In genomic region chr5:124741711-124742496, GRCh38 we compare ENCODE assay signal across 9 cellular contexts. TPM values are rescaled to one million over a fixed set of nuclear protein-coding genes. Genes with fewer than 3 reads are reported as not detected.
DNase-seq lines count a peak whose midpoint lies in the region; ATAC-seq and TF ChIP-seq lines count a peak whose summit lies in the region.
"Had no signal": no experiment of that assay in that cellular context is flagged by ENCODE, and none has a peak within 500 bp of the region (broad histone marks: within the 10 kb centered on the region; RNA-seq: fewer than 3 reads in every experiment).

No MANE protein-coding gene starts in this region.

- no peak overlapping the region for H3K27ac Mint-ChIP-seq in type B pancreatic cell

- H3K9ac ChIP-seq in NT2/D1 (ENCODE audit: insufficient read length, low read depth), result no peak overlapping the region

- H3K27me3 ChIP-seq in NT2/D1 (ENCODE audit: insufficient read depth, insufficient read length) (no peaks in the 10 kb centered on the region), esophagus (ENCODE audit: control insufficient read depth in 1 of 2, insufficient read depth in 2 of 2, low read length in 2 of 2) (no peaks in the 10 kb centered on the region)
- H3K27me3 ChIP-seq: right lobe of liver had no signal

- H3K36me3 ChIP-seq in NT2/D1 (ENCODE audit: insufficient read depth, insufficient read length, low read length) (peaks cover 13% of the 10 kb centered on the region), esophagus (ENCODE audit: control insufficient read depth in 2 of 2, insufficient read depth in 2 of 2, low read length in 1 of 2) (no peaks in the 10 kb centered on the region)
- H3K36me3 ChIP-seq: right lobe of liver had no signal

- H3K9me3 Mint-ChIP-seq in type B pancreatic cell, result no peaks in the 10 kb centered on the region

- peak overlapping the region; percentile 51 to 77 for H3K27ac ChIP-seq in esophagus (ENCODE audit: low read depth in 2 of 2, low read length in 1 of 2)
- H3K27ac ChIP-seq: right lobe of liver had no signal

- ATAC-seq in HG02678 (IDR thresholded peaks at IDR 0.05; ENCODE audit: unreplicated experiment), result no peak
- ATAC-seq in GM21526 (IDR thresholded peaks at IDR 0.05; ENCODE audit: low FRiP score, unreplicated experiment), result no peak

- peak; percentile 2 for TF ChIP-seq CTCF in GM12864 (IDR thresholded peaks at IDR 0.05; ENCODE audit: low read depth, low read length, missing control alignments)
- TF ChIP-seq CTCF in type B pancreatic cell (conservative IDR thresholded peaks at IDR 0.05), result no peak

- WGBS in esophagus, 2 donors, result 22 to 23% methylated on average over 4 of the region's 4 CpGs

- no peak overlapping the region for H3K4me3 Mint-ChIP-seq in type B pancreatic cell

- H3K36me3 Mint-ChIP-seq in type B pancreatic cell, result no peaks in the 10 kb centered on the region

- H3K4me3 ChIP-seq in GM12864 (ENCODE audit: low read depth, low read length) (peak overlapping the region; percentile 70), NT2/D1 (ENCODE audit: insufficient read length, low read depth) (peak overlapping the region; percentile 27), esophagus (ENCODE audit: low read depth in 1 of 2, low read length in 2 of 2) (peak overlapping the region in 1 of 2 donors; percentile 27)

- H3K4me1 ChIP-seq in NT2/D1 (ENCODE audit: insufficient read depth, insufficient read length), result no peaks in the 10 kb centered on the region
- no peaks in the 10 kb centered on the region for H3K4me1 ChIP-seq in esophagus (ENCODE audit: control insufficient read depth in 2 of 2, insufficient read depth in 2 of 2, low read length in 1 of 2)

- no peaks in the 10 kb centered on the region for H3K27me3 Mint-ChIP-seq in type B pancreatic cell

- H3K9me3 ChIP-seq in NT2/D1 (ENCODE audit: insufficient read depth, low read length) (peaks cover 55% of the 10 kb centered on the region; the same call in 1 of the 2 replicates), esophagus (ENCODE audit: control insufficient read depth in 2 of 2, insufficient read depth in 1 of 2, low read depth in 1 of 2, low read length in 1 of 2) (peaks cover 0 to 2% of the 10 kb centered on the region in 2 donors)

- DNase-seq in GM12864 (ENCODE audit: low read depth) (no peak), NT2/D1 (ENCODE audit: low read depth, low spot score) (no peak), pons (ENCODE audit: low spot score) (peak; percentile 68), type B pancreatic cell (ENCODE audit: extremely low spot score, unreplicated experiment) (no peak), RPMI8226 (no peak)
- DNase-seq: right lobe of liver had no signal

- H3K4me1 Mint-ChIP-seq in type B pancreatic cell (ENCODE audit: unreplicated experiment), result peaks cover 44% of the 10 kb centered on the region

RNA-seq across cellular contexts. Expression of gene ZNF608, which starts 4.5 kb away (rescaled TPM):
- polyA plus RNA-seq in esophagus, result 1 to 10 TPM; 4.1 to 5.9 TPM
- 37.4 and 63.0 TPM in 2 replicates for total RNA-seq in type B pancreatic cell (ENCODE audit: low replicate concordance)
